ENCODE assay signal across 9 cellular contexts in genomic region chr10:116848032-116848911, GRCh38. TPM values are rescaled to one million over a fixed set of nuclear protein-coding genes. Genes with fewer than 3 reads are reported as not detected.
DNase-seq lines count a peak whose midpoint lies in the region; ATAC-seq, FAIRE-seq and TF ChIP-seq lines count a peak whose summit lies in the region.
"Had no signal": no experiment of that assay in that cellular context is flagged by ENCODE, and none has a peak within 500 bp of the region (broad histone marks: within the 10 kb centered on the region; RNA-seq: fewer than 3 reads in every experiment).

No MANE protein-coding gene starts in this region.

- H3K36me3 ChIP-seq in bronchial epithelial cell (ENCODE audit: control insufficient read depth, insufficient read depth, low read length): no peaks in the 10 kb centered on the region
- H3K36me3 ChIP-seq in muscle layer of colon (ENCODE audit: insufficient read depth, low read length): no peaks in the 10 kb centered on the region
- no peaks in the 10 kb centered on the region for H3K36me3 ChIP-seq in HAP-1 (replicated peaks)
- H3K36me3 ChIP-seq: BLaER1 had no signal

- no peaks in the 10 kb centered on the region for H3K9me3 ChIP-seq in muscle layer of colon (ENCODE audit: low read length)
- peaks cover 4% of the 10 kb centered on the region; the same call in 1 of the 2 replicates for H3K9me3 ChIP-seq in HAP-1

- no peak overlapping the region for H3K27ac ChIP-seq in muscle layer of colon (ENCODE audit: low read depth, low read length)
- H3K27ac ChIP-seq: BLaER1 had no signal

- H3K9ac ChIP-seq in muscle layer of colon (ENCODE audit: low read length): peak overlapping the region; percentile 51
- H3K9ac ChIP-seq: BLaER1 had no signal

- H3K27me3 ChIP-seq in bronchial epithelial cell (ENCODE audit: control insufficient read depth, insufficient read depth, low read length) (no peaks in the 10 kb centered on the region), muscle layer of colon (ENCODE audit: control insufficient read depth in 1 of 2, insufficient read depth in 2 of 2, low read length in 2 of 2) (no peaks in the 10 kb centered on the region), HAP-1 (ENCODE audit: low read depth) (no peaks in the 10 kb centered on the region)
- H3K27me3 ChIP-seq: BLaER1 had no signal

- H3K4me1 ChIP-seq in muscle layer of colon (ENCODE audit: insufficient read depth, low read length) (peaks cover 5% of the 10 kb centered on the region), HAP-1 (no peaks in the 10 kb centered on the region)
- H3K4me1 ChIP-seq: BLaER1 had no signal

- ATAC-seq in GM21423 (IDR thresholded peaks at IDR 0.05; ENCODE audit: unreplicated experiment): peak; percentile 59
- peak; percentile 74 for ATAC-seq in HG03575 (IDR thresholded peaks at IDR 0.05; ENCODE audit: extremely low read depth, insufficient number of reproducible peaks, low FRiP score, unreplicated experiment)

- no peak for FAIRE-seq in bronchial epithelial cell (lab: Jason Lieb, UNC)

- H3K4me3 ChIP-seq in bronchial epithelial cell (ENCODE audit: low read depth, low read length) (peak overlapping the region; percentile 88), muscle layer of colon (ENCODE audit: low read depth in 1 of 2, low read length in 2 of 2) (peak overlapping the region; percentile 83 to 85), HAP-1 (no peak overlapping the region)
- H3K4me3 ChIP-seq: BLaER1 had no signal

- TF ChIP-seq CTCF in bronchial epithelial cell (IDR thresholded peaks at IDR 0.05; ENCODE audit: insufficient read depth, low read length, severe bottlenecking): no peak

- DNase-seq in NCI-H1417 (lab: John Stamatoyannopoulos, UW) (peak in 2 of 3 experiments; percentile 47 to 54), NCI-H1417 treated with DMSO at 0.1 percent for 48 hours (lab: John Stamatoyannopoulos, UW) (no peak), bronchial epithelial cell (ENCODE audit: low read depth) (peak; percentile 33), HAP-1 (ENCODE audit: low spot score in 2 of 2) (no peak), DMS 273 treated with DMSO at 0.1 percent for 48 hours (lab: John Stamatoyannopoulos, UW) (no peak)

- in situ Hi-C loops in HAP-1 (cut with MboI; ENCODE audit: low sequenced_read_pairs): no loop called here

RNA-seq across cellular contexts. Expression of gene ENO4, which starts 1.0 kb away (rescaled TPM):
- not detected in 2 replicates for total RNA-seq in bronchial epithelial cell

Comparison
In these comparisons a context has a peak if more than half of its experiments do, and no peak if none do; other contexts are left out.
1. DNase-seq: peak in NCI-H1417 (2 of 3) and bronchial epithelial cell (single experiment); none in NCI-H1417 treated with DMSO at 0.1 percent for 48 hours (single experiment), HAP-1 (0 of 2) and DMS 273 treated with DMSO at 0.1 percent for 48 hours (single experiment).